Comparison of ENCODE assay signal across 29 cellular contexts in the genomic region with DNA sequence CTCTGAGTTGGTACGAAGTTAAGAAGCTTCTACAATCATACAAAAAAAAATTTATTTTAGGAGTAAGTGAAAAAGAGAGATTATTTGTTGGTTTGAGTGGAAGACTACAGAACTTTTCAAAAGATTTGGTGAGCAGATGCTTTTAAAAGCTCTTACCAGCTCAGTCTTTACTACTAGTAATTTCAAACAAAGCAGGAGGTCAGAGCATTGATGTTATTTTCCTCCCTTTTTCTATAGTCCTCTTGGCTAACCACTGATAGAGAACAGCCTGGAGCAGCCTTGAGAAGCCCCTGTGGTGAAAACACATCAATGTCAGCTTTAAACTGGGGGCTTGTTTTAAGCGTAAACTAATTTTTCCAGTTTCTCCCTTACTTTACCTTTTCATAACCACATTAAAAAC.
DNase-seq lines count a peak whose midpoint lies in the region; ATAC-seq, FAIRE-seq and TF ChIP-seq lines count a peak whose summit lies in the region.
"Had no signal": no experiment of that assay in that cellular context is flagged by ENCODE, and none has a peak within 500 bp of the region (broad histone marks: within the 10 kb centered on the region; RNA-seq: fewer than 3 reads in every experiment).

No MANE protein-coding gene starts in this region.

- H2BK12ac ChIP-seq in neuronal stem cell (ENCODE audit: low read length), result no peak overlapping the region

- H3K4me3 ChIP-seq in DND-41 (ENCODE audit: low read depth in 1 of 2, low read length in 2 of 2) (no peak overlapping the region), RWPE2 (ENCODE audit: severe bottlenecking) (no peak overlapping the region), endothelial cell of umbilical vein (replicated peaks in 1 of 3; ENCODE audit: insufficient read depth in 1 of 3, low read depth in 1 of 3, low read length in 3 of 3) (no peak overlapping the region), neuronal stem cell (ENCODE audit: low read length in 2 of 2) (no peak overlapping the region), left lung (no peak overlapping the region)
- H3K4me3 ChIP-seq: esophagus squamous epithelium, HAP-1, mucosa of descending colon, spleen, thyroid gland had no signal

- no peak overlapping the region for H2BK15ac ChIP-seq in neuronal stem cell (ENCODE audit: low read length)

- CTCF ChIA-PET in endothelial cell of umbilical vein (lab: Charles Lee), result no interaction called here

- no peak for TF ChIP-seq POLR2A in endothelial cell of umbilical vein (IDR thresholded peaks at IDR 0.05; ENCODE audit: low read depth, low read length)

- no peak overlapping the region for H3K4ac ChIP-seq in neuronal stem cell (ENCODE audit: low read length)

- no peak overlapping the region for H2BK5ac ChIP-seq in neuronal stem cell (ENCODE audit: low read length)

- H3K14ac ChIP-seq in neuronal stem cell (ENCODE audit: low read length), result no peak overlapping the region

- H3K4me1 ChIP-seq in DND-41 (ENCODE audit: insufficient read depth, low read length) (no peaks in the 10 kb centered on the region), RWPE2 (ENCODE audit: insufficient read depth, poor library complexity, severe bottlenecking) (peaks cover 14% of the 10 kb centered on the region), endothelial cell of umbilical vein (ENCODE audit: control insufficient read depth, extremely low read depth, insufficient read depth, low read length) (peaks cover 8% of the 10 kb centered on the region), neuronal stem cell (ENCODE audit: control insufficient read depth in 2 of 2, insufficient read depth in 1 of 2, low read depth in 1 of 2, low read length in 2 of 2) (peaks cover 0 to 10% of the 10 kb centered on the region in 2 donors), left lung (no peaks in the 10 kb centered on the region)
- H3K4me1 ChIP-seq: esophagus squamous epithelium, HAP-1, thyroid gland had no signal

- H3K18ac ChIP-seq in neuronal stem cell (ENCODE audit: low read length), result no peak overlapping the region

- POLR2A ChIA-PET in endothelial cell of umbilical vein (lab: Charles Lee), result no interaction called here

- no peak overlapping the region for H3K4me3 Mint-ChIP-seq in nephron progenitor cell
- H3K4me3 Mint-ChIP-seq: activated naive CD8-positive, alpha-beta T cell treated with anti-CD3 and anti-CD28 coated beads, Interleukin-2, amount 10 ng/mL, durations not matched to agents 7 days and 5 days; activated T-cell treated with anti-CD3 and anti-CD28 coated beads, Interleukin-2, amount 50 U/mL, for 24 hours; neural crest cell; stimulated activated naive CD8-positive, alpha-beta T cell treated with anti-CD3 and anti-CD28 coated beads, Interleukin-15, amount 100 ng/mL, for 72 hours; T-helper 1 cell treated with Interleukin-12 subunit alpha and Interleukin-12 subunit beta and Interleukin-4 antibody, amounts not matched to agents 30 μg/mL and 1 μg/mL, for 36 hours had no signal

- ATAC-seq in DND-41 (ENCODE audit: insufficient read depth, low read depth), result no peak
- ATAC-seq in RWPE2 (ENCODE audit: low read depth), result no peak
- ATAC-seq in left lung, result no peak
- no peak for ATAC-seq in Right ventricle myocardium inferior
- ATAC-seq: mucosa of descending colon; stimulated activated naive CD8-positive, alpha-beta T cell treated with anti-CD3 and anti-CD28 coated beads, Interleukin-15, amount 100 ng/mL, for 72 hours had no signal

- WGBS in neuronal stem cell (ENCODE audit: extremely low coverage in 2 of 2, insufficient read length in 2 of 2, insufficient replicate concordance in 1 of 2), 2 donors, result no CpG with 5 or more reads among the region's 2 CpGs

- DNase-seq in DND-41 (no peak), RWPE2 (ENCODE audit: low spot score) (no peak), endothelial cell of umbilical vein (ENCODE audit: low read depth, low spot score) (no peak), neuronal stem cell (ENCODE audit: low spot score) (no peak), HuH-7 (ENCODE audit: low spot score) (no peak), left lung (no peak), Right ventricle myocardium inferior (ENCODE audit: missing footprints) (no peak), nephron progenitor cell (no peak)
- DNase-seq: activated effector memory CD4-positive, alpha-beta T cell treated with anti-CD3 and anti-CD28 coated beads, Interleukin-2, amount 50 U/mL, for 16 hours; activated naive CD8-positive, alpha-beta T cell treated with anti-CD3 and anti-CD28 coated beads, Interleukin-2, amount 10 ng/mL, durations not matched to agents 7 days and 5 days; activated T-cell treated with anti-CD3 and anti-CD28 coated beads, Interleukin-2, amount 50 U/mL, for 24 hours; caudate nucleus; DMS153; esophagus squamous epithelium; foreskin melanocyte; kidney; mucosa of descending colon; NCI-H1417 treated with DMSO at 0.1 percent for 48 hours; NCI-H2081 treated with DMSO at 0.1 percent for 48 hours; NCI-H510A; RPMI8226; spleen; stimulated activated CD4-positive, alpha-beta T cell treated with anti-CD3 and anti-CD28 coated beads, Interleukin-2, amount 100 ng/mL, for 24 hours; stimulated activated naive CD8-positive, alpha-beta T cell treated with anti-CD3 and anti-CD28 coated beads, Interleukin-15, amount 100 ng/mL, for 72 hours; thyroid gland had no signal

- BruUV-seq in endothelial cell of umbilical vein (replicated peaks; lab: Mats Ljungman, UMichigan), result no TSS peak

- no peaks in the 10 kb centered on the region for H3K27me3 Mint-ChIP-seq in nephron progenitor cell (ENCODE audit: low read depth, poor library complexity)
- H3K27me3 Mint-ChIP-seq: activated naive CD8-positive, alpha-beta T cell treated with anti-CD3 and anti-CD28 coated beads, Interleukin-2, amount 10 ng/mL, durations not matched to agents 7 days and 5 days; activated T-cell treated with anti-CD3 and anti-CD28 coated beads, Interleukin-2, amount 50 U/mL, for 24 hours; stimulated activated naive CD8-positive, alpha-beta T cell treated with anti-CD3 and anti-CD28 coated beads, Interleukin-15, amount 100 ng/mL, for 72 hours had no signal

- H2AFZ ChIP-seq in DND-41 (ENCODE audit: low read depth, low read length) (0 out of 2 replicates have a peak overlapping the region, but pooled peaks have one; percentile 14), endothelial cell of umbilical vein (ENCODE audit: low read depth, low read length) (no peak overlapping the region), neuronal stem cell (ENCODE audit: low read length) (peak overlapping the region; percentile 14)

- no peak overlapping the region for H4K91ac ChIP-seq in neuronal stem cell (ENCODE audit: low read depth, low read length, poor library complexity)

- H2BK120ac ChIP-seq in neuronal stem cell (ENCODE audit: low read depth, low read length), result no peak overlapping the region

- H3K79me2 ChIP-seq in DND-41 (ENCODE audit: insufficient read depth, low read length) (no peaks in the 10 kb centered on the region), endothelial cell of umbilical vein (ENCODE audit: control insufficient read depth, insufficient read depth, low read length) (no peaks in the 10 kb centered on the region)

- H3K9ac ChIP-seq in DND-41 (ENCODE audit: low read depth, low read length) (no peak overlapping the region), endothelial cell of umbilical vein (replicated peaks; ENCODE audit: extremely low read depth, insufficient read depth, low read length) (no peak overlapping the region), neuronal stem cell (ENCODE audit: low read depth, low read length, poor library complexity) (no peak overlapping the region)

- H3K79me1 ChIP-seq in neuronal stem cell (ENCODE audit: low read depth, low read length), result no peaks in the 10 kb centered on the region

- no peak overlapping the region for H3K27ac Mint-ChIP-seq in nephron progenitor cell
- H3K27ac Mint-ChIP-seq: activated naive CD8-positive, alpha-beta T cell treated with anti-CD3 and anti-CD28 coated beads, Interleukin-2, amount 10 ng/mL, durations not matched to agents 7 days and 5 days; activated T-cell treated with anti-CD3 and anti-CD28 coated beads, Interleukin-2, amount 50 U/mL, for 24 hours; stimulated activated naive CD8-positive, alpha-beta T cell treated with anti-CD3 and anti-CD28 coated beads, Interleukin-15, amount 100 ng/mL, for 72 hours; T-helper 1 cell treated with Interleukin-12 subunit alpha and Interleukin-12 subunit beta and Interleukin-4 antibody, amounts not matched to agents 30 μg/mL and 1 μg/mL, for 36 hours had no signal

- TF ChIP-seq CTCF in DND-41 (IDR thresholded peaks at IDR 0.05; ENCODE audit: borderline replicate concordance, extremely low read depth, low read length, poor library complexity, severe bottlenecking) (no peak), RWPE2 (IDR thresholded peaks at IDR 0.05; ENCODE audit: poor library complexity, severe bottlenecking) (no peak), endothelial cell of umbilical vein (IDR thresholded peaks at IDR 0.05; ENCODE audit: extremely low read depth in 1 of 2, insufficient read depth in 1 of 2, low read depth in 1 of 2, low read length in 2 of 2) (no peak), left lung (IDR thresholded peaks at IDR 0.05) (no peak), nephron progenitor cell (IDR thresholded peaks at IDR 0.05) (no peak)

- H3K36me3 Mint-ChIP-seq in nephron progenitor cell (ENCODE audit: low read depth), result no peaks in the 10 kb centered on the region
- H3K36me3 Mint-ChIP-seq: activated naive CD8-positive, alpha-beta T cell treated with anti-CD3 and anti-CD28 coated beads, Interleukin-2, amount 10 ng/mL, durations not matched to agents 7 days and 5 days had no signal

- H3K9me1 ChIP-seq in endothelial cell of umbilical vein (replicated peaks; ENCODE audit: control insufficient read depth, extremely low read depth, insufficient read depth, low read length), result no peaks in the 10 kb centered on the region

- H3K9me3 Mint-ChIP-seq in nephron progenitor cell, result peaks cover 4% of the 10 kb centered on the region

- peaks cover 6% of the 10 kb centered on the region for H3K4me1 Mint-ChIP-seq in nephron progenitor cell
- H3K4me1 Mint-ChIP-seq: activated naive CD8-positive, alpha-beta T cell treated with anti-CD3 and anti-CD28 coated beads, Interleukin-2, amount 10 ng/mL, durations not matched to agents 7 days and 5 days; stimulated activated naive CD8-positive, alpha-beta T cell treated with anti-CD3 and anti-CD28 coated beads, Interleukin-15, amount 100 ng/mL, for 72 hours had no signal

- peak; percentile 18 for FAIRE-seq in endothelial cell of umbilical vein (lab: Jason Lieb, UNC)
- FAIRE-seq: GM12891, kidney had no signal

- H4K8ac ChIP-seq in neuronal stem cell (ENCODE audit: low read depth, low read length), result no peak overlapping the region

- H3K27ac ChIP-seq in DND-41 (ENCODE audit: low read length) (no peak overlapping the region), RWPE2 (ENCODE audit: poor library complexity, severe bottlenecking) (peak overlapping the region; percentile 95), endothelial cell of umbilical vein (ENCODE audit: insufficient read depth, low read depth, low read length) (peak overlapping the region; percentile 31), neuronal stem cell (replicated peaks; ENCODE audit: low read length) (no peak overlapping the region), left lung (no peak overlapping the region)
- H3K27ac ChIP-seq: esophagus squamous epithelium, thyroid gland had no signal

- H2AK5ac ChIP-seq in neuronal stem cell (ENCODE audit: low read depth, low read length), result no peak overlapping the region

- H3K4me2 ChIP-seq in DND-41 (ENCODE audit: insufficient read depth, low read length), result no peak overlapping the region
- peak overlapping the region; percentile 46 for H3K4me2 ChIP-seq in endothelial cell of umbilical vein (ENCODE audit: insufficient read depth, low read length)
- no peak overlapping the region for H3K4me2 ChIP-seq in neuronal stem cell (ENCODE audit: insufficient read depth, low read length, poor library complexity, severe bottlenecking)

- H3K27me3 ChIP-seq in DND-41 (ENCODE audit: insufficient read depth, low read length, poor library complexity) (no peaks in the 10 kb centered on the region), RWPE2 (ENCODE audit: insufficient read depth, poor library complexity, severe bottlenecking) (no peaks in the 10 kb centered on the region), endothelial cell of umbilical vein (ENCODE audit: control insufficient read depth in 2 of 2, insufficient read depth in 2 of 2, low read length in 2 of 2) (no peaks in the 10 kb centered on the region), neuronal stem cell (ENCODE audit: control insufficient read depth in 3 of 3, insufficient read depth in 3 of 3, low read depth in 1 of 3, low read length in 3 of 3) (no peaks in the 10 kb centered on the region), left lung (no peaks in the 10 kb centered on the region)
- H3K27me3 ChIP-seq: esophagus squamous epithelium, spleen, thyroid gland had no signal

- H4K20me1 ChIP-seq in DND-41 (ENCODE audit: insufficient read depth, low read length) (no peaks in the 10 kb centered on the region), endothelial cell of umbilical vein (replicated peaks; ENCODE audit: control insufficient read depth, extremely low read depth, insufficient read depth, low read length) (no peaks in the 10 kb centered on the region)

- dilution Hi-C loops in endothelial cell of umbilical vein (cut with MboI; ENCODE audit: extremely low pct_ligation_motif_present, low sequenced_read_pairs), result no loop called here

- H3K9me3 ChIP-seq in DND-41 (ENCODE audit: insufficient read depth, low read length, severe bottlenecking) (no peaks in the 10 kb centered on the region), RWPE2 (ENCODE audit: severe bottlenecking) (no peaks in the 10 kb centered on the region), endothelial cell of umbilical vein (replicated peaks; ENCODE audit: control insufficient read depth, insufficient read depth, low read length) (no peaks in the 10 kb centered on the region), neuronal stem cell (replicated peaks in 1 of 2; ENCODE audit: control insufficient read depth in 2 of 2, insufficient read depth in 1 of 2, low read depth in 1 of 2, low read length in 2 of 2) (no peaks in the 10 kb centered on the region), left lung (peaks cover 0 to 3% of the 10 kb centered on the region in 2 donors)
- H3K9me3 ChIP-seq: esophagus squamous epithelium, HAP-1, thyroid gland had no signal

- no peak overlapping the region for H3K23ac ChIP-seq in neuronal stem cell (ENCODE audit: low read depth, low read length, poor library complexity)

- intact Hi-C loops in endothelial cell of umbilical vein (cut with micrococcal nuclease) (loop anchor here (2.0 to 10.0 kb wide), 3 partner anchors 59 to 419 kb away; no protein-coding TSS in a partner anchor), left lung (cut with DNase I) (no loop called here), Right ventricle myocardium inferior (cut with DNase I) (no loop called here)

- H3K36me3 ChIP-seq in DND-41 (ENCODE audit: insufficient read depth, low read length) (no peaks in the 10 kb centered on the region), RWPE2 (ENCODE audit: low read depth) (no peaks in the 10 kb centered on the region), endothelial cell of umbilical vein (ENCODE audit: control insufficient read depth in 2 of 2, extremely low read depth in 1 of 2, insufficient read depth in 2 of 2, low read length in 2 of 2) (no peaks in the 10 kb centered on the region), neuronal stem cell (replicated peaks in 1 of 2; ENCODE audit: control insufficient read depth in 2 of 2, insufficient read depth in 2 of 2, low read length in 2 of 2) (no peaks in the 10 kb centered on the region), left lung (no peaks in the 10 kb centered on the region)
- H3K36me3 ChIP-seq: esophagus squamous epithelium, HAP-1, spleen, thyroid gland had no signal

Comparison
In these comparisons a context has a peak if more than half of its experiments do, and no peak if none do; other contexts are left out.
1. H3K27ac ChIP-seq: peak in RWPE2 (single experiment) and endothelial cell of umbilical vein (single experiment); none in DND-41 (single experiment), neuronal stem cell (single experiment) and left lung (0 of 2).